12 cellular contexts compared by ENCODE assay signal in genomic region chr1:201849372-201850052, GRCh38. TPM values are rescaled to one million over a fixed set of nuclear protein-coding genes. Genes with fewer than 3 reads are reported as not detected.
DNase-seq lines count a peak whose midpoint lies in the region; ATAC-seq, FAIRE-seq and TF ChIP-seq lines count a peak whose summit lies in the region.
"Had no signal": no experiment of that assay in that cellular context is flagged by ENCODE, and none has a peak within 500 bp of the region (broad histone marks: within the 10 kb centered on the region; RNA-seq: fewer than 3 reads in every experiment).

No MANE protein-coding gene starts in this region.

- H4K5ac ChIP-seq in IMR-90 (ENCODE audit: low read depth, low read length) = no peak overlapping the region

- H2BK120ac ChIP-seq in IMR-90 (ENCODE audit: low read depth, low read length) = 0 out of 2 replicates have a peak overlapping the region, but pooled peaks have one; percentile 24

- 70% methylated on average over 2 of the region's 2 CpGs; no CpG with 5 or more reads in 1 of the 2 experiments for WGBS in IMR-90 (ENCODE audit: extremely low coverage in 2 of 2, insufficient read length in 1 of 2), 2 experiments
- WGBS in stomach, 5 donors = 59 to 86% (median 86%) methylated on average over 2 of the region's 2 CpGs

- peak overlapping the region; percentile 80 for H2BK5ac ChIP-seq in IMR-90 (ENCODE audit: low read depth, low read length, poor library complexity, severe bottlenecking)

- ATAC-seq in IMR-90 (ENCODE audit: low read depth) (peak; percentile 7; the same call in 1 of the 2 replicates), GM21576 (IDR thresholded peaks at IDR 0.05; ENCODE audit: unreplicated experiment) (no peak), HG02642 (IDR thresholded peaks at IDR 0.05; ENCODE audit: poor library complexity, unreplicated experiment) (no peak)
- no peak for ATAC-seq in stimulated activated effector memory CD8-positive, alpha-beta T cell treated with anti-CD3 and anti-CD28 coated beads, Interleukin-12 subunit alpha, Interleukin-12 subunit beta, amount 100 ng/mL, for 72 hours

- 0 out of 2 replicates have a peak overlapping the region, but pooled peaks have one; percentile 20 for H3K14ac ChIP-seq in IMR-90 (replicated peaks; ENCODE audit: low read depth, low read length)

- no TSS peak for BruUV-seq in IMR-90 (replicated peaks; lab: Mats Ljungman, UMichigan)

- H3K9ac ChIP-seq in IMR-90 (ENCODE audit: low read depth, low read length) (no peak overlapping the region), astrocyte (ENCODE audit: low read length) (peak overlapping the region; percentile 54)
- H3K9ac ChIP-seq: KMS-11 had no signal

- intact Hi-C loops in IMR-90 (cut with micrococcal nuclease) = no loop called here
- intact Hi-C loops in stomach (cut with DNase I; ENCODE audit: low total_unique reads) = no loop called here

- peaks cover 7% of the 10 kb centered on the region for H3K36me3 Mint-ChIP-seq in astrocyte (ENCODE audit: low read depth, unreplicated experiment)
- H3K36me3 Mint-ChIP-seq in stimulated activated effector memory CD8-positive, alpha-beta T cell treated with anti-CD3 and anti-CD28 coated beads, Interleukin-12 subunit alpha, Interleukin-12 subunit beta, amount 100 ng/mL, for 72 hours = peaks cover 82% of the 10 kb centered on the region

- POLR2A ChIA-PET in IMR-90 (lab: Charles Lee; ENCODE audit: unreplicated experiment) = interaction anchor here (0.5 kb wide), 1 partner anchor 17 kb away, joined by 3 read pairs; no protein-coding TSS in a partner anchor

- DNase-seq in IMR-90 (no peak), astrocyte (ENCODE audit: low read depth) (no peak), right atrium auricular region (ENCODE audit: low spot score) (no peak), stomach (no peak)
- no peak for DNase-seq in stimulated activated CD4-positive, alpha-beta T cell treated with anti-CD3 and anti-CD28 coated beads, Interleukin-2, amount 100 ng/mL, for 48 hours
- no peak for DNase-seq in stimulated activated effector memory CD8-positive, alpha-beta T cell treated with anti-CD3 and anti-CD28 coated beads, Interleukin-12 subunit alpha, Interleukin-12 subunit beta, amount 100 ng/mL, for 72 hours (ENCODE audit: low spot score in 2 of 2)
- DNase-seq: activated naive CD4-positive, alpha-beta T cell; CD4-positive, alpha-beta T cell; NK-92 treated with Interleukin-12 subunit alpha and Interleukin-12 subunit beta, amount 100 ng/mL, for 24 hours had no signal

- H3K4ac ChIP-seq in IMR-90 (ENCODE audit: low read depth, low read length) = peak overlapping the region; percentile 3; the same call in 1 of the 2 replicates

- H2AFZ ChIP-seq in IMR-90 (replicated peaks; ENCODE audit: low read length, poor library complexity) = no peak overlapping the region
- no peak overlapping the region for H2AFZ ChIP-seq in astrocyte (ENCODE audit: low read depth, low read length)

- H3K4me3 ChIP-seq in IMR-90 (ENCODE audit: insufficient read depth, low read depth, low read length) (no peak overlapping the region), astrocyte (ENCODE audit: insufficient read depth, low read depth, low read length) (peak overlapping the region; percentile 27), right atrium auricular region (no peak overlapping the region), stomach (no peak overlapping the region)

- H3K56ac ChIP-seq in IMR-90 (ENCODE audit: extremely low read depth, insufficient read depth, low read length) = no peak overlapping the region; the same call in 1 of the 2 replicates

- H3K9me1 ChIP-seq in IMR-90 (ENCODE audit: insufficient read depth, low read length) = peaks cover 7% of the 10 kb centered on the region

- no peak overlapping the region for H3K18ac ChIP-seq in IMR-90 (ENCODE audit: low read depth, low read length)

- no peaks in the 10 kb centered on the region for H3K27me3 Mint-ChIP-seq in astrocyte (ENCODE audit: low read depth, unreplicated experiment)
- H3K27me3 Mint-ChIP-seq: CD4-positive, alpha-beta T cell had no signal

- CTCF ChIA-PET in IMR-90 (lab: Yijun Ruan, JAX) = interaction anchor here (1.1 to 3.1 kb wide), 2 partner anchors 20 to 34 kb away, joined by 4 to 8 read pairs; partner anchors contain the start of gene IPO9

- no peak for TF ChIP-seq RAD21 in IMR-90 (IDR thresholded peaks at IDR 0.05; ENCODE audit: low read length)

- H2BK15ac ChIP-seq in IMR-90 (ENCODE audit: low read depth, low read length) = no peak overlapping the region; the same call in 2 of the 3 replicates

- no peak overlapping the region for H4K91ac ChIP-seq in IMR-90 (ENCODE audit: insufficient read depth, low read depth, low read length)

- TF ChIP-seq EP300 in stomach (IDR thresholded peaks at IDR 0.05) = no peak

- TF ChIP-seq POLR2A in IMR-90 (IDR thresholded peaks at IDR 0.05; ENCODE audit: low read depth, low read length) (no peak), stomach (IDR thresholded peaks at IDR 0.05) (no peak)

- H3K27ac ChIP-seq in IMR-90 (ENCODE audit: insufficient read depth, low read length) (no peak overlapping the region), astrocyte (ENCODE audit: low read depth, low read length) (peak overlapping the region; percentile 86), right atrium auricular region (peak overlapping the region; percentile 4 to 57), stomach (peak overlapping the region in 3 of 5 donors; percentile 15 to 60 (median 40))
- H3K27ac ChIP-seq: KMS-11 had no signal

- no peaks in the 10 kb centered on the region for H3K9me3 Mint-ChIP-seq in astrocyte (ENCODE audit: unreplicated experiment)
- no peaks in the 10 kb centered on the region for H3K9me3 Mint-ChIP-seq in stimulated activated effector memory CD8-positive, alpha-beta T cell treated with anti-CD3 and anti-CD28 coated beads, Interleukin-12 subunit alpha, Interleukin-12 subunit beta, amount 100 ng/mL, for 72 hours
- H3K9me3 Mint-ChIP-seq: CD4-positive, alpha-beta T cell had no signal

- dilution Hi-C loops in IMR-90 (cut with HindIII; ENCODE audit: low sequenced_read_pairs, unreplicated experiment) = no loop called here

- H2AK9ac ChIP-seq in IMR-90 (replicated peaks; ENCODE audit: low read depth, low read length, poor library complexity) = no peak overlapping the region

- peak overlapping the region; percentile 39; the same call in 1 of the 2 replicates for H3K23ac ChIP-seq in IMR-90 (ENCODE audit: low read depth, low read length)

- H3K27me3 ChIP-seq in IMR-90 (ENCODE audit: control insufficient read depth, insufficient read depth, low read length) = no peaks in the 10 kb centered on the region
- no peaks in the 10 kb centered on the region for H3K27me3 ChIP-seq in astrocyte (ENCODE audit: insufficient read depth, low read length)
- H3K27me3 ChIP-seq in right atrium auricular region = no peaks in the 10 kb centered on the region
- no peaks in the 10 kb centered on the region for H3K27me3 ChIP-seq in stomach

- peaks cover 28 to 63% of the 10 kb centered on the region in 2 experiments for H3K79me1 ChIP-seq in IMR-90 (ENCODE audit: low read depth in 1 of 2, low read length in 2 of 2)

- no peak overlapping the region for H3K4me3 Mint-ChIP-seq in astrocyte (ENCODE audit: unreplicated experiment)
- no peak overlapping the region for H3K4me3 Mint-ChIP-seq in stimulated activated effector memory CD8-positive, alpha-beta T cell treated with anti-CD3 and anti-CD28 coated beads, Interleukin-12 subunit alpha, Interleukin-12 subunit beta, amount 100 ng/mL, for 72 hours
- H3K4me3 Mint-ChIP-seq: CD4-positive, alpha-beta T cell had no signal

- no peak for TF ChIP-seq CTCF in IMR-90 (conservative IDR thresholded peaks at IDR 0.05; ENCODE audit: low read depth, low read length)
- TF ChIP-seq CTCF in astrocyte (IDR thresholded peaks at IDR 0.05; ENCODE audit: insufficient read depth, low read depth, low read length) = no peak
- no peak for TF ChIP-seq CTCF in right atrium auricular region (IDR thresholded peaks at IDR 0.05)
- TF ChIP-seq CTCF in stomach (IDR thresholded peaks at IDR 0.05) = no peak

- H3K79me2 ChIP-seq in astrocyte (ENCODE audit: insufficient read depth, low read length) = peaks cover 59% of the 10 kb centered on the region

- H3K9me3 ChIP-seq in IMR-90 (ENCODE audit: control insufficient read depth, insufficient read depth, low read length) (no peaks in the 10 kb centered on the region), astrocyte (ENCODE audit: insufficient read depth, low read depth, low read length) (no peaks in the 10 kb centered on the region), right atrium auricular region (no peaks in the 10 kb centered on the region), stomach (no peaks in the 10 kb centered on the region)

- H3K4me1 ChIP-seq in IMR-90 (ENCODE audit: control insufficient read depth, insufficient read depth, low read length) (peaks cover 3% of the 10 kb centered on the region; the same call in 1 of the 2 replicates), astrocyte (ENCODE audit: insufficient read depth, low read length) (peaks cover 37% of the 10 kb centered on the region), right atrium auricular region (peaks cover 0 to 18% of the 10 kb centered on the region in 2 donors), stomach (peaks cover 0 to 23% (median 13%) of the 10 kb centered on the region in 4 donors)

- H4K8ac ChIP-seq in IMR-90 (ENCODE audit: low read depth in 2 of 2, low read length in 2 of 2) = no peak overlapping the region

- peaks cover 34% of the 10 kb centered on the region for H3K4me1 Mint-ChIP-seq in astrocyte (ENCODE audit: low read depth, unreplicated experiment)
- H3K4me1 Mint-ChIP-seq in stimulated activated effector memory CD8-positive, alpha-beta T cell treated with anti-CD3 and anti-CD28 coated beads, Interleukin-12 subunit alpha, Interleukin-12 subunit beta, amount 100 ng/mL, for 72 hours = peaks cover 10% of the 10 kb centered on the region

- peaks cover 23% of the 10 kb centered on the region; the same call in 1 of the 2 replicates for H4K20me1 ChIP-seq in IMR-90 (ENCODE audit: insufficient read depth, low read length)
- peaks cover 8% of the 10 kb centered on the region for H4K20me1 ChIP-seq in astrocyte (ENCODE audit: insufficient read depth, low read length)

- H2BK20ac ChIP-seq in IMR-90 (ENCODE audit: low read depth, low read length) = peak overlapping the region; percentile 33; the same call in 1 of the 2 replicates

- H3K4me2 ChIP-seq in IMR-90 (ENCODE audit: low read depth, low read length) = peak overlapping the region; percentile 19; the same call in 1 of the 2 replicates
- H3K4me2 ChIP-seq in astrocyte (ENCODE audit: low read length) = peak overlapping the region; percentile 79
- H3K4me2 ChIP-seq: KMS-11 had no signal

- H2AK5ac ChIP-seq in IMR-90 (ENCODE audit: low read depth, low read length) = no peak overlapping the region

- FAIRE-seq in astrocyte (lab: Jason Lieb, UNC) = no peak

- in situ Hi-C loops in IMR-90 (cut with MboI; ENCODE audit: low sequenced_read_pairs) = no loop called here

- H3K36me3 ChIP-seq in IMR-90 (ENCODE audit: control insufficient read depth, insufficient read depth, low read length) (peaks cover 26% of the 10 kb centered on the region), astrocyte (ENCODE audit: insufficient read depth, low read length) (peaks cover 36% of the 10 kb centered on the region), right atrium auricular region (peaks cover 44% of the 10 kb centered on the region), stomach (peaks cover 30 to 70% (median 68%) of the 10 kb centered on the region in 4 donors)

- peak overlapping the region; percentile 94 for H3K27ac Mint-ChIP-seq in astrocyte (ENCODE audit: unreplicated experiment)
- H3K27ac Mint-ChIP-seq in stimulated activated effector memory CD8-positive, alpha-beta T cell treated with anti-CD3 and anti-CD28 coated beads, Interleukin-12 subunit alpha, Interleukin-12 subunit beta, amount 100 ng/mL, for 72 hours = no peak overlapping the region
- H3K27ac Mint-ChIP-seq: CD4-positive, alpha-beta T cell had no signal

RNA-seq across cellular contexts. Expression of gene IPO9, which starts 20.6 kb away (rescaled TPM):
- total RNA-seq in IMR-90 (2012; rRNA removed) (13.9 and 14.0 TPM in 2 replicates), astrocyte (47.9 and 50.2 TPM in 2 replicates), right atrium auricular region (10 to 100 TPM; 10.7 to 15.6 TPM), stomach (10 to 100 TPM in 2 of 5 donors, 1 to 10 TPM in 3; 5.2 to 27.9 (median 9.9) TPM)
- polyA plus RNA-seq in IMR-90 (2012; rRNA removed) (23.4 and 29.6 TPM in 2 replicates), stomach (10 to 100 TPM; 13.5 to 18.6 (median 14.4) TPM)
- polyA plus RNA-seq in IMR-90 (2012; cell fraction: cytosol; rRNA removed) = 10.4 and 14.0 TPM in 2 replicates
- 18.1 and 35.9 TPM in 2 replicates for polyA plus RNA-seq in IMR-90 (2012; cell fraction: nucleus; rRNA removed; ENCODE audit: low replicate concordance)

RNA-seq across cellular contexts. Expression of gene SHISA4, which starts 39.2 kb away (rescaled TPM):
- total RNA-seq in IMR-90 (2012; rRNA removed) = 10.0 and 11.1 TPM in 2 replicates
- polyA plus RNA-seq in IMR-90 (2012; rRNA removed) = 34.8 and 47.8 TPM in 2 replicates
- 29.9 and 53.0 TPM in 2 replicates for polyA plus RNA-seq in IMR-90 (2012; cell fraction: cytosol; rRNA removed)
- 15.0 and 28.3 TPM in 2 replicates for polyA plus RNA-seq in IMR-90 (2012; cell fraction: nucleus; rRNA removed; ENCODE audit: low replicate concordance)
- 9.8 and 10.1 TPM in 2 replicates for total RNA-seq in astrocyte
- 100 to 1,000 TPM in 1 of 2 donors, 10 to 100 TPM in 1; 74.2 to 176 TPM for total RNA-seq in right atrium auricular region
- 10 to 100 TPM in 3 of 5 donors, 1 to 10 TPM in 1, under 1 TPM in 1; 0.87 to 33.3 (median 10.3) TPM for total RNA-seq in stomach
- 10 to 100 TPM; 14.1 to 18.3 (median 14.6) TPM for polyA plus RNA-seq in stomach
